Comparison of ENCODE assay signal across 1 cellular context in the genomic region with DNA sequence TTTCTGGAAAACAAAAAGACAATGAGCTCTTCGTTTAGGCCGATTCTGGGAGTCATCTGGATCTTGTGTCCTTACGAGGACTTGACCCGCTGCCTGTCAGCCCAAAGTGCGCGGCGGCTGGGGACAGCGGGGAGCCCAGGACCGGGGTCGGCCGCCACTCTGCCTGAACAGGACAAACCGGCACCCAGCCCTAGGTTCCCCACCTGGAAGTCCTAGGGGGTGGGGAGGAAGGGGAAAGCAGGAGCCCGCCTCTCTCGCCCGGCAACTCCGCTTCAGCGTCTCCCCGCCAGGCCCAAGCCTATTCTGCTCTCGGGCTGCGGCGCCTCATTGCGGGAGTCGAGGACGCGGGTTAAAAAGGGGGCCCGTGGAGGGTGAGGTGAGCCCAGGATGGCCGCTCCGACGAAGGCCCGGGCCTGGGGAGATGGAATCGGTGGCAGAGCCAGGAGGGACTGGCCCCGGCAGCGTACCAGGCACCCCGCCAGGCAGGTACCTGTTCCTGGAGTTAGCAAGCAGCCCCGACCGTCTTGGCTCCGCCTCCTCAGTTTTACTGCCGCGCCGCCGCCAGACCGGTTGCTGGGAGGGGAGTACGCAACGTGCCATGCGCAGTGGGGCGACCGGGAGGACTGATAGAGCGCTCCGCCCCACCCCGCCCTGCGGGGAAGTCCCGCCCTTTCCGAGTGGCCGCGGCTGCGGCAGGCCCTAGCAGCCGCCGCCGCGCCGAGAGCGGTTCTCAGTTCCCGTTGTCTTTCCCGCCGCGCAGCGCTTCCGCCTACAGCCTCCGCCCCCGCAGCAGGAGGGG.
TF ChIP-seq lines count a peak whose summit lies in the region.

A gene with protein sequence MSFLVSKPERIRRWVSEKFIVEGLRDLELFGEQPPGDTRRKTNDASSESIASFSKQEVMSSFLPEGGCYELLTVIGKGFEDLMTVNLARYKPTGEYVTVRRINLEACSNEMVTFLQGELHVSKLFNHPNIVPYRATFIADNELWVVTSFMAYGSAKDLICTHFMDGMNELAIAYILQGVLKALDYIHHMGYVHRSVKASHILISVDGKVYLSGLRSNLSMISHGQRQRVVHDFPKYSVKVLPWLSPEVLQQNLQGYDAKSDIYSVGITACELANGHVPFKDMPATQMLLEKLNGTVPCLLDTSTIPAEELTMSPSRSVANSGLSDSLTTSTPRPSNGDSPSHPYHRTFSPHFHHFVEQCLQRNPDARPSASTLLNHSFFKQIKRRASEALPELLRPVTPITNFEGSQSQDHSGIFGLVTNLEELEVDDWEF (minus strand): TSS at position 549 of the 799 bp plus-strand sequence. CDS start 13,430 bp downstream, outside the sequence.

TF ChIP-seq in K562, 482 proteins besides CTCF, POLR2A, EP300 and RAD21 (continued from another document and continues in another):
- TF ChIP-seq, protein P1, sequence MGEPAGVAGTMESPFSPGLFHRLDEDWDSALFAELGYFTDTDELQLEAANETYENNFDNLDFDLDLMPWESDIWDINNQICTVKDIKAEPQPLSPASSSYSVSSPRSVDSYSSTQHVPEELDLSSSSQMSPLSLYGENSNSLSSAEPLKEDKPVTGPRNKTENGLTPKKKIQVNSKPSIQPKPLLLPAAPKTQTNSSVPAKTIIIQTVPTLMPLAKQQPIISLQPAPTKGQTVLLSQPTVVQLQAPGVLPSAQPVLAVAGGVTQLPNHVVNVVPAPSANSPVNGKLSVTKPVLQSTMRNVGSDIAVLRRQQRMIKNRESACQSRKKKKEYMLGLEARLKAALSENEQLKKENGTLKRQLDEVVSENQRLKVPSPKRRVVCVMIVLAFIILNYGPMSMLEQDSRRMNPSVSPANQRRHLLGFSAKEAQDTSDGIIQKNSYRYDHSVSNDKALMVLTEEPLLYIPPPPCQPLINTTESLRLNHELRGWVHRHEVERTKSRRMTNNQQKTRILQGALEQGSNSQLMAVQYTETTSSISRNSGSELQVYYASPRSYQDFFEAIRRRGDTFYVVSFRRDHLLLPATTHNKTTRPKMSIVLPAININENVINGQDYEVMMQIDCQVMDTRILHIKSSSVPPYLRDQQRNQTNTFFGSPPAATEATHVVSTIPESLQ (CRISPR knock-in tag; IDR thresholded peaks at IDR 0.05): peak; percentile 49; the same call in 1 of the 2 replicates
- TF ChIP-seq PHF20 (IDR thresholded peaks at IDR 0.05; ENCODE audit: partially characterized antibody): peak; percentile 49
- TF ChIP-seq, protein P2, sequence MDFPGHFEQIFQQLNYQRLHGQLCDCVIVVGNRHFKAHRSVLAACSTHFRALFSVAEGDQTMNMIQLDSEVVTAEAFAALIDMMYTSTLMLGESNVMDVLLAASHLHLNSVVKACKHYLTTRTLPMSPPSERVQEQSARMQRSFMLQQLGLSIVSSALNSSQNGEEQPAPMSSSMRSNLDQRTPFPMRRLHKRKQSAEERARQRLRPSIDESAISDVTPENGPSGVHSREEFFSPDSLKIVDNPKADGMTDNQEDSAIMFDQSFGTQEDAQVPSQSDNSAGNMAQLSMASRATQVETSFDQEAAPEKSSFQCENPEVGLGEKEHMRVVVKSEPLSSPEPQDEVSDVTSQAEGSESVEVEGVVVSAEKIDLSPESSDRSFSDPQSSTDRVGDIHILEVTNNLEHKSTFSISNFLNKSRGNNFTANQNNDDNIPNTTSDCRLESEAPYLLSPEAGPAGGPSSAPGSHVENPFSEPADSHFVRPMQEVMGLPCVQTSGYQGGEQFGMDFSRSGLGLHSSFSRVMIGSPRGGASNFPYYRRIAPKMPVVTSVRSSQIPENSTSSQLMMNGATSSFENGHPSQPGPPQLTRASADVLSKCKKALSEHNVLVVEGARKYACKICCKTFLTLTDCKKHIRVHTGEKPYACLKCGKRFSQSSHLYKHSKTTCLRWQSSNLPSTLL (IDR thresholded peaks at IDR 0.05): no peak
- TF ChIP-seq, protein P3, sequence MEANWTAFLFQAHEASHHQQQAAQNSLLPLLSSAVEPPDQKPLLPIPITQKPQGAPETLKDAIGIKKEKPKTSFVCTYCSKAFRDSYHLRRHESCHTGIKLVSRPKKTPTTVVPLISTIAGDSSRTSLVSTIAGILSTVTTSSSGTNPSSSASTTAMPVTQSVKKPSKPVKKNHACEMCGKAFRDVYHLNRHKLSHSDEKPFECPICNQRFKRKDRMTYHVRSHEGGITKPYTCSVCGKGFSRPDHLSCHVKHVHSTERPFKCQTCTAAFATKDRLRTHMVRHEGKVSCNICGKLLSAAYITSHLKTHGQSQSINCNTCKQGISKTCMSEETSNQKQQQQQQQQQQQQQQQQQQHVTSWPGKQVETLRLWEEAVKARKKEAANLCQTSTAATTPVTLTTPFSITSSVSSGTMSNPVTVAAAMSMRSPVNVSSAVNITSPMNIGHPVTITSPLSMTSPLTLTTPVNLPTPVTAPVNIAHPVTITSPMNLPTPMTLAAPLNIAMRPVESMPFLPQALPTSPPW (CRISPR knock-in tag; IDR thresholded peaks at IDR 0.05): peak; percentile 56
- TF ChIP-seq RNF2 (IDR thresholded peaks at IDR 0.05): no peak; the same call in none of the 2 replicates
- TF ChIP-seq, protein P4, sequence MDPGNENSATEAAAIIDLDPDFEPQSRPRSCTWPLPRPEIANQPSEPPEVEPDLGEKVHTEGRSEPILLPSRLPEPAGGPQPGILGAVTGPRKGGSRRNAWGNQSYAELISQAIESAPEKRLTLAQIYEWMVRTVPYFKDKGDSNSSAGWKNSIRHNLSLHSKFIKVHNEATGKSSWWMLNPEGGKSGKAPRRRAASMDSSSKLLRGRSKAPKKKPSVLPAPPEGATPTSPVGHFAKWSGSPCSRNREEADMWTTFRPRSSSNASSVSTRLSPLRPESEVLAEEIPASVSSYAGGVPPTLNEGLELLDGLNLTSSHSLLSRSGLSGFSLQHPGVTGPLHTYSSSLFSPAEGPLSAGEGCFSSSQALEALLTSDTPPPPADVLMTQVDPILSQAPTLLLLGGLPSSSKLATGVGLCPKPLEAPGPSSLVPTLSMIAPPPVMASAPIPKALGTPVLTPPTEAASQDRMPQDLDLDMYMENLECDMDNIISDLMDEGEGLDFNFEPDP (CRISPR knock-in tag; IDR thresholded peaks at IDR 0.05): no peak
- TF ChIP-seq HNRNPK (IDR thresholded peaks at IDR 0.05; ENCODE audit: low read depth, low read length, poor library complexity, severe bottlenecking): peak; percentile 16
- TF ChIP-seq, protein P5, sequence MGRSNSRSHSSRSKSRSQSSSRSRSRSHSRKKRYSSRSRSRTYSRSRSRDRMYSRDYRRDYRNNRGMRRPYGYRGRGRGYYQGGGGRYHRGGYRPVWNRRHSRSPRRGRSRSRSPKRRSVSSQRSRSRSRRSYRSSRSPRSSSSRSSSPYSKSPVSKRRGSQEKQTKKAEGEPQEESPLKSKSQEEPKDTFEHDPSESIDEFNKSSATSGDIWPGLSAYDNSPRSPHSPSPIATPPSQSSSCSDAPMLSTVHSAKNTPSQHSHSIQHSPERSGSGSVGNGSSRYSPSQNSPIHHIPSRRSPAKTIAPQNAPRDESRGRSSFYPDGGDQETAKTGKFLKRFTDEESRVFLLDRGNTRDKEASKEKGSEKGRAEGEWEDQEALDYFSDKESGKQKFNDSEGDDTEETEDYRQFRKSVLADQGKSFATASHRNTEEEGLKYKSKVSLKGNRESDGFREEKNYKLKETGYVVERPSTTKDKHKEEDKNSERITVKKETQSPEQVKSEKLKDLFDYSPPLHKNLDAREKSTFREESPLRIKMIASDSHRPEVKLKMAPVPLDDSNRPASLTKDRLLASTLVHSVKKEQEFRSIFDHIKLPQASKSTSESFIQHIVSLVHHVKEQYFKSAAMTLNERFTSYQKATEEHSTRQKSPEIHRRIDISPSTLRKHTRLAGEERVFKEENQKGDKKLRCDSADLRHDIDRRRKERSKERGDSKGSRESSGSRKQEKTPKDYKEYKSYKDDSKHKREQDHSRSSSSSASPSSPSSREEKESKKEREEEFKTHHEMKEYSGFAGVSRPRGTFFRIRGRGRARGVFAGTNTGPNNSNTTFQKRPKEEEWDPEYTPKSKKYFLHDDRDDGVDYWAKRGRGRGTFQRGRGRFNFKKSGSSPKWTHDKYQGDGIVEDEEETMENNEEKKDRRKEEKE (IDR thresholded peaks at IDR 0.05; ENCODE audit: borderline replicate concordance in 1 of 2, control insufficient read depth in 1 of 2, low read depth in 2 of 2, low read length in 1 of 2): 0 out of 4 replicates have a peak, but pooled peaks of 1 of the 2 experiments have one; percentile 74
- TF ChIP-seq, protein P6, sequence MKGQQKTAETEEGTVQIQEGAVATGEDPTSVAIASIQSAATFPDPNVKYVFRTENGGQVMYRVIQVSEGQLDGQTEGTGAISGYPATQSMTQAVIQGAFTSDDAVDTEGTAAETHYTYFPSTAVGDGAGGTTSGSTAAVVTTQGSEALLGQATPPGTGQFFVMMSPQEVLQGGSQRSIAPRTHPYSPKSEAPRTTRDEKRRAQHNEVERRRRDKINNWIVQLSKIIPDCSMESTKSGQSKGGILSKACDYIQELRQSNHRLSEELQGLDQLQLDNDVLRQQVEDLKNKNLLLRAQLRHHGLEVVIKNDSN (CRISPR knock-in tag; IDR thresholded peaks at IDR 0.05): 0 out of 2 replicates have a peak, but pooled peaks have one; percentile 2
- TF ChIP-seq, protein P7, sequence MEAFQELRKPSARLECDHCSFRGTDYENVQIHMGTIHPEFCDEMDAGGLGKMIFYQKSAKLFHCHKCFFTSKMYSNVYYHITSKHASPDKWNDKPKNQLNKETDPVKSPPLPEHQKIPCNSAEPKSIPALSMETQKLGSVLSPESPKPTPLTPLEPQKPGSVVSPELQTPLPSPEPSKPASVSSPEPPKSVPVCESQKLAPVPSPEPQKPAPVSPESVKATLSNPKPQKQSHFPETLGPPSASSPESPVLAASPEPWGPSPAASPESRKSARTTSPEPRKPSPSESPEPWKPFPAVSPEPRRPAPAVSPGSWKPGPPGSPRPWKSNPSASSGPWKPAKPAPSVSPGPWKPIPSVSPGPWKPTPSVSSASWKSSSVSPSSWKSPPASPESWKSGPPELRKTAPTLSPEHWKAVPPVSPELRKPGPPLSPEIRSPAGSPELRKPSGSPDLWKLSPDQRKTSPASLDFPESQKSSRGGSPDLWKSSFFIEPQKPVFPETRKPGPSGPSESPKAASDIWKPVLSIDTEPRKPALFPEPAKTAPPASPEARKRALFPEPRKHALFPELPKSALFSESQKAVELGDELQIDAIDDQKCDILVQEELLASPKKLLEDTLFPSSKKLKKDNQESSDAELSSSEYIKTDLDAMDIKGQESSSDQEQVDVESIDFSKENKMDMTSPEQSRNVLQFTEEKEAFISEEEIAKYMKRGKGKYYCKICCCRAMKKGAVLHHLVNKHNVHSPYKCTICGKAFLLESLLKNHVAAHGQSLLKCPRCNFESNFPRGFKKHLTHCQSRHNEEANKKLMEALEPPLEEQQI (IDR thresholded peaks at IDR 0.05): no peak
- TF ChIP-seq ZNF79 (CRISPR knock-in tag; IDR thresholded peaks at IDR 0.05; ENCODE audit: low read depth): no peak
- TF ChIP-seq, protein P8, sequence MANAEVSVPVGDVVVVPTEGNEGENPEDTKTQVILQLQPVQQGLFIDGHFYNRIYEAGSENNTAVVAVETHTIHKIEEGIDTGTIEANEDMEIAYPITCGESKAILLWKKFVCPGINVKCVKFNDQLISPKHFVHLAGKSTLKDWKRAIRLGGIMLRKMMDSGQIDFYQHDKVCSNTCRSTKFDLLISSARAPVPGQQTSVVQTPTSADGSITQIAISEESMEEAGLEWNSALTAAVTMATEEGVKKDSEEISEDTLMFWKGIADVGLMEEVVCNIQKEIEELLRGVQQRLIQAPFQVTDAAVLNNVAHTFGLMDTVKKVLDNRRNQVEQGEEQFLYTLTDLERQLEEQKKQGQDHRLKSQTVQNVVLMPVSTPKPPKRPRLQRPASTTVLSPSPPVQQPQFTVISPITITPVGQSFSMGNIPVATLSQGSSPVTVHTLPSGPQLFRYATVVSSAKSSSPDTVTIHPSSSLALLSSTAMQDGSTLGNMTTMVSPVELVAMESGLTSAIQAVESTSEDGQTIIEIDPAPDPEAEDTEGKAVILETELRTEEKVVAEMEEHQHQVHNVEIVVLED (CRISPR knock-in tag; IDR thresholded peaks at IDR 0.05): peak; percentile 87
- TF ChIP-seq, protein P9, sequence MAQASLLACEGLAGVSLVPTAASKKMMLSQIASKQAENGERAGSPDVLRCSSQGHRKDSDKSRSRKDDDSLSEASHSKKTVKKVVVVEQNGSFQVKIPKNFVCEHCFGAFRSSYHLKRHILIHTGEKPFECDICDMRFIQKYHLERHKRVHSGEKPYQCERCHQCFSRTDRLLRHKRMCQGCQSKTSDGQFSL (CRISPR knock-in tag; IDR thresholded peaks at IDR 0.05): no peak
- TF ChIP-seq, protein P9 (tag; IDR thresholded peaks at IDR 0.05): no peak
- no peak for TF ChIP-seq KLF6 (CRISPR knock-in tag; IDR thresholded peaks at IDR 0.05; ENCODE audit: borderline replicate concordance)
- no peak for TF ChIP-seq ZNF707 (CRISPR knock-in tag; conservative IDR thresholded peaks at IDR 0.05)
- TF ChIP-seq E2F3 (CRISPR knock-in tag; IDR thresholded peaks at IDR 0.05): peak; percentile 93
- 0 out of 2 replicates have a peak, but pooled peaks have one; percentile 25 for TF ChIP-seq THRAP3 (IDR thresholded peaks at IDR 0.05; ENCODE audit: borderline replicate concordance)
- TF ChIP-seq TCF7 (IDR thresholded peaks at IDR 0.05; ENCODE audit: borderline replicate concordance): no peak
- peak; percentile 61; the same call in 1 of the 2 replicates for TF ChIP-seq ZEB2 (IDR thresholded peaks at IDR 0.05)
- TF ChIP-seq RCOR1 (IDR thresholded peaks at IDR 0.05; ENCODE audit: borderline replicate concordance in 1 of 2, low read depth in 2 of 2, low read length in 2 of 2): peak; percentile 8 to 36; a peak in 2 of 4 replicates
- TF ChIP-seq ZFP36 (IDR thresholded peaks at IDR 0.05; ENCODE audit: low read depth, low read length, partially characterized antibody): no peak
- TF ChIP-seq ZNF124 (CRISPR knock-in tag; IDR thresholded peaks at IDR 0.05): no peak
- peak; percentile 90; the same call in 1 of the 2 replicates for TF ChIP-seq SMARCA5 (IDR thresholded peaks at IDR 0.05)
- TF ChIP-seq, protein P10, sequence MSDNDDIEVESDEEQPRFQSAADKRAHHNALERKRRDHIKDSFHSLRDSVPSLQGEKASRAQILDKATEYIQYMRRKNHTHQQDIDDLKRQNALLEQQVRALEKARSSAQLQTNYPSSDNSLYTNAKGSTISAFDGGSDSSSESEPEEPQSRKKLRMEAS (CRISPR knock-in tag; IDR thresholded peaks at IDR 0.05): peak; percentile 81
- TF ChIP-seq TAF7 (tag; IDR thresholded peaks at IDR 0.05): peak; percentile 37; the same call in 1 of the 2 replicates
- TF ChIP-seq ZBTB1 (CRISPR knock-in tag; IDR thresholded peaks at IDR 0.05; ENCODE audit: borderline replicate concordance, low read depth): peak; percentile 74; the same call in 1 of the 2 replicates
- TF ChIP-seq, protein P11, sequence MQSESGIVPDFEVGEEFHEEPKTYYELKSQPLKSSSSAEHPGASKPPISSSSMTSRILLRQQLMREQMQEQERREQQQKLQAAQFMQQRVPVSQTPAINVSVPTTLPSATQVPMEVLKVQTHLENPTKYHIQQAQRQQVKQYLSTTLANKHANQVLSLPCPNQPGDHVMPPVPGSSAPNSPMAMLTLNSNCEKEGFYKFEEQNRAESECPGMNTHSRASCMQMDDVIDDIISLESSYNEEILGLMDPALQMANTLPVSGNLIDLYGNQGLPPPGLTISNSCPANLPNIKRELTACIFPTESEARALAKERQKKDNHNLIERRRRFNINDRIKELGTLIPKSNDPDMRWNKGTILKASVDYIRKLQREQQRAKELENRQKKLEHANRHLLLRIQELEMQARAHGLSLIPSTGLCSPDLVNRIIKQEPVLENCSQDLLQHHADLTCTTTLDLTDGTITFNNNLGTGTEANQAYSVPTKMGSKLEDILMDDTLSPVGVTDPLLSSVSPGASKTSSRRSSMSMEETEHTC (IDR thresholded peaks at IDR 0.05): no peak
- TF ChIP-seq PTTG1 (tag; IDR thresholded peaks at IDR 0.05; ENCODE audit: low read depth): no peak
- TF ChIP-seq TRIM24 (IDR thresholded peaks at IDR 0.05): peak in 1 of 2 experiments; percentile 27; a peak in 1 of 4 replicates
- peak; percentile 96 for TF ChIP-seq RBM22 (IDR thresholded peaks at IDR 0.05; ENCODE audit: low read depth, low read length, poor library complexity, severe bottlenecking)
